In the genomic region with DNA sequence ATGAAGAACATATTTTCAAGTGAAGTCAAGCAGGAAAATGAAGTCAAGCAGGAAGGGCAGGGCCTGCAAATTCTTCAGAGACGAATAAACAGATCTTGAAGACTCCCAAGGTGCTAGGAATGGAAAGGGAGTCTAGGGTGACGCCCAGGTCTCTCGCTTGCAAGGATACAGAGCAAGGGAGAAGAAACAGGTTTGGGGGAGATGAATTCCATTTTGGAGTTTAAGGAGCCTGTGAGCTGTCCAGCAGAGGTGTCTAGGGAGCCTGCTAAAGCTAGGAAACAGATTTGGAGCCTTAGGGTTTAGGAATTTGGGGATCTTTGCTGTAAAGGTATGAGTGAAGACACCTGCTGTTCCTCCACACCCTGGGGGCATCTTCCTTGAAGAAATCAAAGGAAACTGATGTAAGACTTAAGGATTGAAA, we compare ENCODE assay signal across 14 cellular contexts. TPM values are rescaled to one million over a fixed set of nuclear protein-coding genes. Genes with fewer than 3 reads are reported as not detected.
DNase-seq lines count a peak whose midpoint lies in the region; ATAC-seq and TF ChIP-seq lines count a peak whose summit lies in the region.
"Had no signal": no experiment of that assay in that cellular context is flagged by ENCODE, and none has a peak within 500 bp of the region (broad histone marks: within the 10 kb centered on the region; RNA-seq: fewer than 3 reads in every experiment).

No MANE protein-coding gene starts in this region.

- H3K27ac ChIP-seq in breast epithelium (no peak overlapping the region), RWPE2 (ENCODE audit: poor library complexity, severe bottlenecking) (peak overlapping the region; percentile 55), urinary bladder (ENCODE audit: low read depth) (peak overlapping the region; percentile 30)
- H3K27ac ChIP-seq: brain microvascular endothelial cell, Peyer's patch had no signal

- peaks cover 6 to 9% of the 10 kb centered on the region in 2 donors for H3K4me1 ChIP-seq in breast epithelium
- H3K4me1 ChIP-seq in RWPE2 (ENCODE audit: insufficient read depth, poor library complexity, severe bottlenecking), result peaks cover 4% of the 10 kb centered on the region
- no peaks in the 10 kb centered on the region for H3K4me1 ChIP-seq in urinary bladder (ENCODE audit: insufficient read depth)

- H3K9me3 Mint-ChIP-seq in MCF 10A (ENCODE audit: unreplicated experiment), result no peaks in the 10 kb centered on the region

- H3K4me3 Mint-ChIP-seq in MCF 10A (ENCODE audit: unreplicated experiment), result no peak overlapping the region

- BruUV-seq in MCF 10A (replicated peaks; lab: Mats Ljungman, UMichigan), result no TSS peak

- CTCF ChIA-PET in MCF 10A (lab: Yijun Ruan, JAX), result interaction anchor here (0.9 to 1.0 kb wide), 2 partner anchors 12 to 351 kb away, joined by 4 read pairs; no protein-coding TSS in a partner anchor

- no peaks in the 10 kb centered on the region for H3K27me3 Mint-ChIP-seq in MCF 10A (ENCODE audit: insufficient read depth, unreplicated experiment)

- no peaks in the 10 kb centered on the region for H3K4me1 Mint-ChIP-seq in MCF 10A (ENCODE audit: insufficient read depth, unreplicated experiment)

- peak overlapping the region; percentile 59 for H3K27ac Mint-ChIP-seq in MCF 10A (ENCODE audit: low read depth, unreplicated experiment)

- H3K36me3 ChIP-seq in breast epithelium, result no peaks in the 10 kb centered on the region
- peaks cover 5% of the 10 kb centered on the region; the same call in 1 of the 2 replicates for H3K36me3 ChIP-seq in RWPE2 (ENCODE audit: low read depth)
- no peaks in the 10 kb centered on the region for H3K36me3 ChIP-seq in urinary bladder (ENCODE audit: insufficient read depth)
- H3K36me3 ChIP-seq: Peyer's patch had no signal

- H3K4me3 ChIP-seq in breast epithelium (no peak overlapping the region), RWPE2 (ENCODE audit: severe bottlenecking) (no peak overlapping the region), urinary bladder (ENCODE audit: low read depth, low read length) (no peak overlapping the region)
- H3K4me3 ChIP-seq: lower lobe of right lung, Peyer's patch had no signal

- POLR2A ChIA-PET in MCF 10A (lab: Yijun Ruan, JAX), result interaction anchor here (0.8 to 0.9 kb wide), 2 partner anchors 63 to 555 kb away, joined by 3 read pairs; a partner anchor contains a TSS

- WGBS in urinary bladder, result 73% methylated on average over 3 of the region's 3 CpGs

- peaks cover 11% of the 10 kb centered on the region for H3K36me3 Mint-ChIP-seq in MCF 10A (ENCODE audit: insufficient read depth, unreplicated experiment)

- DNase-seq in MCF 10A (ENCODE audit: unreplicated experiment) (no peak), breast epithelium (ENCODE audit: low spot score in 2 of 2) (no peak), RWPE2 (ENCODE audit: low spot score) (no peak), kidney tubule cell (ENCODE audit: low spot score) (peak; percentile 52), COLO829 (ENCODE audit: low spot score) (no peak), NCI-H2107 treated with DMSO at 0.1 percent for 48 hours (lab: John Stamatoyannopoulos, UW; ENCODE audit: unreplicated experiment) (no peak)
- DNase-seq: brain microvascular endothelial cell, GDM1, lower lobe of right lung, NCI-H1048, Peyer's patch had no signal

- ATAC-seq in RWPE2 (ENCODE audit: low read depth) (no peak), GM18505 (IDR thresholded peaks at IDR 0.05; ENCODE audit: unreplicated experiment) (no peak)
- ATAC-seq: lower lobe of right lung had no signal

- H3K9me3 ChIP-seq in breast epithelium (no peaks in the 10 kb centered on the region), RWPE2 (ENCODE audit: severe bottlenecking) (no peaks in the 10 kb centered on the region)
- H3K9me3 ChIP-seq: lower lobe of right lung, Peyer's patch had no signal

- TF ChIP-seq POLR2A in breast epithelium (IDR thresholded peaks at IDR 0.05) (no peak), GM18505 (IDR thresholded peaks at IDR 0.05; ENCODE audit: borderline replicate concordance, extremely low read depth, insufficient read depth, insufficient read length) (no peak)

- no peaks in the 10 kb centered on the region for H3K27me3 ChIP-seq in breast epithelium
- H3K27me3 ChIP-seq in RWPE2 (ENCODE audit: insufficient read depth, poor library complexity, severe bottlenecking), result no peaks in the 10 kb centered on the region
- H3K27me3 ChIP-seq: brain microvascular endothelial cell, Peyer's patch had no signal

- intact Hi-C loops in MCF 10A (cut with micrococcal nuclease) (no loop called here), breast epithelium (cut with DNase I; ENCODE audit: low total_unique reads) (loop anchor here (10.0 kb wide), 2 partner anchors 102 to 118 kb away; a partner anchor contains a TSS)

- no peak for TF ChIP-seq CTCF in MCF 10A (IDR thresholded peaks at IDR 0.05; ENCODE audit: unreplicated experiment)
- TF ChIP-seq CTCF in breast epithelium (IDR thresholded peaks at IDR 0.05), result no peak
- no peak for TF ChIP-seq CTCF in RWPE2 (IDR thresholded peaks at IDR 0.05; ENCODE audit: poor library complexity, severe bottlenecking)

RNA-seq across cellular contexts. Expression of a gene that starts 2.0 kb away (rescaled TPM):
- total RNA-seq in MCF 10A (2022) (12.3 and 13.4 TPM in 2 replicates), breast epithelium (10 to 100 TPM; 18.6 to 28.5 (median 27.5) TPM), urinary bladder (11.2 TPM)
- polyA plus RNA-seq in urinary bladder, result 18.7 TPM

RNA-seq across cellular contexts. Expression of a gene that starts 4.0 kb away (rescaled TPM):
- 19.1 and 21.4 TPM in 2 replicates for total RNA-seq in MCF 10A (2022)
- 10 to 100 TPM; 10.4 to 18.7 (median 14.6) TPM for total RNA-seq in breast epithelium
- total RNA-seq in urinary bladder, result 8.5 TPM
- 26.4 TPM for polyA plus RNA-seq in urinary bladder

RNA-seq across cellular contexts. Expression of a gene that starts 14.3 kb away (rescaled TPM):
- total RNA-seq in MCF 10A (2022) (not detected in 2 replicates), breast epithelium (not detected), urinary bladder (not detected)
- not detected for polyA plus RNA-seq in urinary bladder
- total RNA-seq: lower lobe of right lung, osteoblast, Peyer's patch had no signal

RNA-seq across cellular contexts. Expression of a gene that starts 27.8 kb away (rescaled TPM):
- 0.28 and 1.2 TPM in 2 replicates for total RNA-seq in MCF 10A (2022)
- 1 to 10 TPM in 1 of 3 donors, under 1 TPM in 2; 0.48 to 1.2 (median 0.98) TPM for total RNA-seq in breast epithelium
- 0.37 TPM for total RNA-seq in urinary bladder
- 0.86 TPM for polyA plus RNA-seq in urinary bladder

RNA-seq across cellular contexts. Expression of a gene that starts 58.3 kb away (rescaled TPM):
- total RNA-seq in MCF 10A (2022) (60.0 and 69.5 TPM in 2 replicates), breast epithelium (10 to 100 TPM; 52.2 to 72.3 (median 71.4) TPM), urinary bladder (19.6 TPM)
- polyA plus RNA-seq in urinary bladder, result 64.0 TPM

Comparison
In these comparisons a context has a peak if more than half of its experiments do, and no peak if none do; other contexts are left out.
1. H3K27ac ChIP-seq: peak in RWPE2 (single experiment) and urinary bladder (single experiment); none in breast epithelium (0 of 2).